ENCODE assay signal across 8 cellular contexts in genomic region chr9:36862206-36863145, GRCh38.
DNase-seq lines count a peak whose midpoint lies in the region; ATAC-seq, FAIRE-seq and TF ChIP-seq lines count a peak whose summit lies in the region.

No MANE protein-coding gene starts in this region.

- intact Hi-C loops in K562 (cut with micrococcal nuclease): no loop called here

- H3K4me3 ChIP-seq in DND-41 (ENCODE audit: low read depth in 1 of 2, low read length in 2 of 2) (no peak overlapping the region), K562 (no peak overlapping the region), upper lobe of left lung (no peak overlapping the region)

- H2AFZ ChIP-seq in DND-41 (ENCODE audit: low read depth, low read length) (no peak overlapping the region), K562 (ENCODE audit: low read depth, low read length) (no peak overlapping the region)

- POLR2A ChIA-PET in K562 (lab: Yijun Ruan, JAX): no interaction called here

- H3K27me3 ChIP-seq in DND-41 (ENCODE audit: insufficient read depth, low read length, poor library complexity) (no peaks in the 10 kb centered on the region), K562 (ENCODE audit: control insufficient read depth in 2 of 2, insufficient read depth in 2 of 2, low read length in 2 of 2) (peaks cover 5 to 57% of the 10 kb centered on the region in 2 experiments; a peak in 3 of 5 replicates), upper lobe of left lung (no peaks in the 10 kb centered on the region)

- WGBS in K562 (ENCODE audit: insufficient coverage, low coverage, missing lambda C conversion rate): 0% methylated on average over 19 of the region's 21 CpGs
- WGBS in upper lobe of left lung, 2 donors: 50 to 58% methylated on average over 11 to 21 of the region's 21 CpGs

- TF ChIP-seq POLR2A in K562 (conservative IDR thresholded peaks at IDR 0.05): no peak
- no peak for TF ChIP-seq POLR2A in upper lobe of left lung (IDR thresholded peaks at IDR 0.05)

- ATAC-seq in DND-41 (ENCODE audit: insufficient read depth, low read depth) (no peak), K562 (peak; percentile 84), upper lobe of left lung (ENCODE audit: low FRiP score in 2 of 2) (peak in 1 of 2 donors; percentile 46), HG02970 (IDR thresholded peaks at IDR 0.05; ENCODE audit: low FRiP score, unreplicated experiment) (no peak), T-helper 17 cell (no peak)

- H4K20me1 ChIP-seq in DND-41 (ENCODE audit: insufficient read depth, low read length): no peaks in the 10 kb centered on the region
- H4K20me1 ChIP-seq in K562 (replicated peaks; ENCODE audit: control insufficient read depth, insufficient read depth, low read length): no peaks in the 10 kb centered on the region

- peak; percentile 26 for FAIRE-seq in K562 (lab: Jason Lieb, UNC)

- no peak overlapping the region for H3K27ac Mint-ChIP-seq in T-helper 17 cell

- in situ Hi-C loops in K562 (cut with MboI): no loop called here

- no TSS peak for BruUV-seq in K562 (replicated peaks; lab: Mats Ljungman, UMichigan)

- H3K4me2 ChIP-seq in DND-41 (ENCODE audit: insufficient read depth, low read length): no peak overlapping the region
- H3K4me2 ChIP-seq in K562 (ENCODE audit: insufficient read depth, low read length): no peak overlapping the region

- H3K36me3 ChIP-seq in DND-41 (ENCODE audit: insufficient read depth, low read length) (no peaks in the 10 kb centered on the region), K562 (ENCODE audit: control insufficient read depth, insufficient read depth, low read length) (no peaks in the 10 kb centered on the region), upper lobe of left lung (no peaks in the 10 kb centered on the region)

- no peak overlapping the region for H3K4me3 Mint-ChIP-seq in T-helper 17 cell

- no peaks in the 10 kb centered on the region for H3K4me1 ChIP-seq in DND-41 (ENCODE audit: insufficient read depth, low read length)
- no peaks in the 10 kb centered on the region; a peak in 1 of 5 replicates for H3K4me1 ChIP-seq in K562 (replicated peaks in 1 of 2; ENCODE audit: control insufficient read depth in 2 of 2, insufficient read depth in 2 of 2, low read length in 2 of 2)
- H3K4me1 ChIP-seq in upper lobe of left lung: no peaks in the 10 kb centered on the region

- H3K9me1 ChIP-seq in K562 (ENCODE audit: control insufficient read depth, insufficient read depth, low read length): no peaks in the 10 kb centered on the region

- H3K79me2 ChIP-seq in DND-41 (ENCODE audit: insufficient read depth, low read length) (no peaks in the 10 kb centered on the region), K562 (ENCODE audit: control insufficient read depth, insufficient read depth, low read length) (no peaks in the 10 kb centered on the region)

- H3K9ac ChIP-seq in DND-41 (ENCODE audit: low read depth, low read length): no peak overlapping the region
- no peak overlapping the region for H3K9ac ChIP-seq in K562 (ENCODE audit: insufficient read depth in 1 of 2, low read depth in 2 of 2, low read length in 2 of 2)

- TF ChIP-seq RAD21 in K562 (CRISPR knock-in tag; conservative IDR thresholded peaks at IDR 0.05 in 1 of 2, IDR thresholded peaks at IDR 0.05 in 1 of 2): peak in 1 of 2 experiments; percentile 27; a peak in 1 of 4 replicates

- H3K27me3 Mint-ChIP-seq in T-helper 17 cell: peaks cover 41% of the 10 kb centered on the region

- CTCF ChIA-PET in K562 (lab: Yijun Ruan, JAX; ENCODE audit: low intra/inter-chr PET ratio): no interaction called here

- no peak for TF ChIP-seq EP300 in K562 (IDR thresholded peaks at IDR 0.05; ENCODE audit: low read length)
- no peak for TF ChIP-seq EP300 in upper lobe of left lung (IDR thresholded peaks at IDR 0.05)

- H3K27ac ChIP-seq in DND-41 (ENCODE audit: low read length) (no peak overlapping the region), K562 (ENCODE audit: extremely low read depth, low read depth, low read length) (no peak overlapping the region), upper lobe of left lung (no peak overlapping the region)

- peaks cover 6% of the 10 kb centered on the region for H3K4me1 Mint-ChIP-seq in T-helper 17 cell

- H3K9me3 ChIP-seq in DND-41 (ENCODE audit: insufficient read depth, low read length, severe bottlenecking): no peaks in the 10 kb centered on the region
- H3K9me3 ChIP-seq in K562 (replicated peaks; ENCODE audit: control insufficient read depth, insufficient read depth, low read depth, low read length): no peaks in the 10 kb centered on the region
- no peaks in the 10 kb centered on the region for H3K9me3 ChIP-seq in upper lobe of left lung
- H3K9me3 ChIP-seq in T-helper 17 cell (ENCODE audit: control insufficient read depth, low read length, poor library complexity, severe bottlenecking): no peaks in the 10 kb centered on the region

- TF ChIP-seq CTCF in DND-41 (IDR thresholded peaks at IDR 0.05; ENCODE audit: borderline replicate concordance, extremely low read depth, low read length, poor library complexity, severe bottlenecking) (peak; percentile 59), K562 (IDR thresholded peaks at IDR 0.05 in 2 of 3, conservative IDR thresholded peaks at IDR 0.05 in 1 of 3; ENCODE audit: insufficient read depth in 2 of 3, low read depth in 1 of 3, low read length in 3 of 3) (peak; percentile 52 to 58 (median 54); a peak in 5 of 6 replicates), upper lobe of left lung (IDR thresholded peaks at IDR 0.05) (peak in 3 of 6 experiments; percentile 30 to 36 (median 33))

- no peaks in the 10 kb centered on the region for H3K36me3 Mint-ChIP-seq in T-helper 17 cell (ENCODE audit: low read depth)

- DNase-seq in DND-41: peak; percentile 10
- peak; percentile 9 to 31 for DNase-seq in Kasumi-1 (lab: John Stamatoyannopoulos, UW)
- DNase-seq in K562 (ENCODE audit: extremely low read depth in 1 of 4, low spot score in 3 of 4): peak; percentile 42 to 47 (median 44)
- peak; percentile 33 for DNase-seq in kidney glomerular epithelial cell (lab: John Stamatoyannopoulos, UW)
- peak; percentile 5 to 26 for DNase-seq in upper lobe of left lung
- no peak for DNase-seq in activated naive CD4-positive, alpha-beta T cell treated with Interleukin-2 at 50 U/mL for 16 hours
- no peak for DNase-seq in T-helper 17 cell

TF ChIP-seq in K562, 482 proteins besides CTCF, POLR2A, EP300 and RAD21 (continues in another document):
- TF ChIP-seq PRMT5 (CRISPR knock-in tag; IDR thresholded peaks at IDR 0.05): no peak
- TF ChIP-seq, protein P1, sequence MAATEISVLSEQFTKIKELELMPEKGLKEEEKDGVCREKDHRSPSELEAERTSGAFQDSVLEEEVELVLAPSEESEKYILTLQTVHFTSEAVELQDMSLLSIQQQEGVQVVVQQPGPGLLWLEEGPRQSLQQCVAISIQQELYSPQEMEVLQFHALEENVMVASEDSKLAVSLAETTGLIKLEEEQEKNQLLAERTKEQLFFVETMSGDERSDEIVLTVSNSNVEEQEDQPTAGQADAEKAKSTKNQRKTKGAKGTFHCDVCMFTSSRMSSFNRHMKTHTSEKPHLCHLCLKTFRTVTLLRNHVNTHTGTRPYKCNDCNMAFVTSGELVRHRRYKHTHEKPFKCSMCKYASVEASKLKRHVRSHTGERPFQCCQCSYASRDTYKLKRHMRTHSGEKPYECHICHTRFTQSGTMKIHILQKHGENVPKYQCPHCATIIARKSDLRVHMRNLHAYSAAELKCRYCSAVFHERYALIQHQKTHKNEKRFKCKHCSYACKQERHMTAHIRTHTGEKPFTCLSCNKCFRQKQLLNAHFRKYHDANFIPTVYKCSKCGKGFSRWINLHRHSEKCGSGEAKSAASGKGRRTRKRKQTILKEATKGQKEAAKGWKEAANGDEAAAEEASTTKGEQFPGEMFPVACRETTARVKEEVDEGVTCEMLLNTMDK (IDR thresholded peaks at IDR 0.05; ENCODE audit: borderline replicate concordance, insufficient read depth, low read depth, low read length, poor library complexity, severe bottlenecking): peak; percentile 84
- TF ChIP-seq, protein P2, sequence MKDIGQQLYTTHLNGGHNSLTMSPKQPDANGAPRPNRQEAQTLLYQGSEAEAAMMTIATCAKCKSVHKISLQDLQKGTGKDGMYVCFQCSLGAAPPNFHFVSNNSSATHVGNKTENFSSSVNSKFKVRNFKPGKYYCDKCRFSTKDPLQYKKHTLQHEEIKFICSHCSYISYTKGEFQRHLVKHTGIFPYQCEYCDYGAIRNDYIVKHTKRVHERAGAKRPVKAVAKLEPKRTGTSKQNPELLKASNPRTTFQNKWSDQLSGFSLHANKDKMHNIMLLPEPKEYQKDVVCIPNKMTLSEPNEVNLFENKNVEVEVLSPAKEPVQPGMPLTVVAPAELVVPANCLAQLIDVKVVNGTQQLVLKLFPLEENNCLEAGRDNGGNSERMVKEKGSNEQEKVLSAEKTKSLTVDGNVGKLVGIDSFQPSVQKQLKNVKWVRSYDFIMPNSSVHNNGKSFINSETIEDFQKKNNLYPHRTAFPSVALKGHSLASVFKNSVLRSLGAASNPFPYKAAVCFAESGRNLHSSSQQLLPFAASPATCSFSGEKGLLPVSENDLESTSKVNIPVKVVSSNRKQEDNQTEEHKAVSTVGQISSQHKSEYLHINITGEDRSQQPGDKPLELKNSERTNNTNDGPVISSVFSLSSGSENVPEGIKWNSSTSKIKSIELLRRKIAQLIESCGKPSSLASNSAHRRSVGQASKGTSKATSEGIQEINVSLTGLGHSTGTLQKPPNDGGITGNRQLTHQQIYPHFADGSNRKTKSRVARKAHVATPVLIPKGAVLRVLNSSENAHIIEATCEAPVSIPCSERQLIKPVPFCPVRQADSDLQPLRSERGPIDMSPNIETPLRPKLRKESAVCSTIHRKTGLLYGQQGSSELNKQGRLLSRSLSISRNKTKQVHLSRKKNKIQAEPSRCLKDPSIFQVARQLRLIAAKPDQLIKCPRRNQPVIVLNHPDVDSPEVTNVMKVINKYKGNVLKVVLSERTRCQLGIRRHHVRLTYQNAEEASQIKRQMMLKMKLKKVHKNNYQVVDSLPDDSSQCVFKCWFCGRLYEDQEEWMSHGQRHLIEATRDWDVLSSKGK (CRISPR knock-in tag; IDR thresholded peaks at IDR 0.05): no peak
- TF ChIP-seq, protein P3, sequence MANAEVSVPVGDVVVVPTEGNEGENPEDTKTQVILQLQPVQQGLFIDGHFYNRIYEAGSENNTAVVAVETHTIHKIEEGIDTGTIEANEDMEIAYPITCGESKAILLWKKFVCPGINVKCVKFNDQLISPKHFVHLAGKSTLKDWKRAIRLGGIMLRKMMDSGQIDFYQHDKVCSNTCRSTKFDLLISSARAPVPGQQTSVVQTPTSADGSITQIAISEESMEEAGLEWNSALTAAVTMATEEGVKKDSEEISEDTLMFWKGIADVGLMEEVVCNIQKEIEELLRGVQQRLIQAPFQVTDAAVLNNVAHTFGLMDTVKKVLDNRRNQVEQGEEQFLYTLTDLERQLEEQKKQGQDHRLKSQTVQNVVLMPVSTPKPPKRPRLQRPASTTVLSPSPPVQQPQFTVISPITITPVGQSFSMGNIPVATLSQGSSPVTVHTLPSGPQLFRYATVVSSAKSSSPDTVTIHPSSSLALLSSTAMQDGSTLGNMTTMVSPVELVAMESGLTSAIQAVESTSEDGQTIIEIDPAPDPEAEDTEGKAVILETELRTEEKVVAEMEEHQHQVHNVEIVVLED (CRISPR knock-in tag; IDR thresholded peaks at IDR 0.05): no peak

Comparison
In these comparisons a context has a peak if more than half of its experiments do, and no peak if none do; other contexts are left out.
1. DNase-seq: peak in DND-41 (single experiment), Kasumi-1 (2 of 2), K562 (4 of 4), kidney glomerular epithelial cell (single experiment) and upper lobe of left lung (2 of 2); none in activated naive CD4-positive, alpha-beta T cell treated with Interleukin-2 at 50 U/mL for 16 hours (single experiment) and T-helper 17 cell (0 of 3).